ENCODE assay signal across 21 cellular contexts in genomic region chr4:28250646-28251045, GRCh38.
DNase-seq lines count a peak whose midpoint lies in the region; ATAC-seq, FAIRE-seq and TF ChIP-seq lines count a peak whose summit lies in the region.
"Had no signal": no experiment of that assay in that cellular context is flagged by ENCODE, and none has a peak within 500 bp of the region (broad histone marks: within the 10 kb centered on the region; RNA-seq: fewer than 3 reads in every experiment).

No MANE protein-coding gene starts in this region.

- WGBS in aorta, 2 donors = 84 to 96% methylated on average over 2 of the region's 2 CpGs

- H3K4me2 ChIP-seq in endothelial cell of umbilical vein (ENCODE audit: insufficient read depth, low read length) = no peak overlapping the region

- intact Hi-C loops in endothelial cell of umbilical vein (cut with micrococcal nuclease) (no loop called here), aorta (cut with DNase I) (no loop called here), ascending aorta (cut with DNase I) (no loop called here)

- FAIRE-seq in endothelial cell of umbilical vein (lab: Jason Lieb, UNC) = peak; percentile 63
- FAIRE-seq: GM12878, GM19239, HTR-8/SVneo had no signal

- DNase-seq in NCI-H69 (lab: John Stamatoyannopoulos, UW) (peak; percentile 1), endothelial cell of umbilical vein (ENCODE audit: low read depth, low spot score) (peak; percentile 61), iris pigment epithelial cell (ENCODE audit: low read depth) (peak; percentile 26), aorta (no peak), ascending aorta (ENCODE audit: low spot score in 2 of 2) (no peak), OCI-M1 (lab: John Stamatoyannopoulos, UW) (no peak)
- DNase-seq: C1 segment of cervical spinal cord; CD4-positive, CD25-positive, alpha-beta regulatory T cell; CD8-positive, alpha-beta memory T cell; COR-L47; DMS 273 treated with DMSO at 0.1 percent for 48 hours; DMS53; DND-41; EL; GM23248; IMR-90 had no signal

- H3K9ac ChIP-seq in endothelial cell of umbilical vein (replicated peaks; ENCODE audit: extremely low read depth, insufficient read depth, low read length) = no peak overlapping the region
- H3K9ac ChIP-seq: GM23248 had no signal

- TF ChIP-seq POLR2A in endothelial cell of umbilical vein (IDR thresholded peaks at IDR 0.05; ENCODE audit: low read depth, low read length) = no peak

- POLR2A ChIA-PET in endothelial cell of umbilical vein (lab: Charles Lee) = interaction anchor here (0.6 kb wide), 1 partner anchor 213 kb away, joined by 3 read pairs; no protein-coding TSS in a partner anchor

- H3K4me1 ChIP-seq in endothelial cell of umbilical vein (ENCODE audit: control insufficient read depth, extremely low read depth, insufficient read depth, low read length) (no peaks in the 10 kb centered on the region), aorta (ENCODE audit: control insufficient read depth in 1 of 2, insufficient read depth in 2 of 2, low read length in 2 of 2) (no peaks in the 10 kb centered on the region), ascending aorta (no peaks in the 10 kb centered on the region)
- H3K4me1 ChIP-seq: HAP-1 had no signal

- no peaks in the 10 kb centered on the region for H3K9me3 ChIP-seq in endothelial cell of umbilical vein (replicated peaks; ENCODE audit: control insufficient read depth, insufficient read depth, low read length)
- peaks cover 1% of the 10 kb centered on the region for H3K9me3 ChIP-seq in aorta (ENCODE audit: control insufficient read depth, low read length)
- H3K9me3 ChIP-seq in ascending aorta = peaks cover 0 to 3% of the 10 kb centered on the region in 2 donors
- H3K9me3 ChIP-seq: HAP-1 had no signal

- H3K4me3 ChIP-seq in endothelial cell of umbilical vein (replicated peaks in 1 of 3; ENCODE audit: insufficient read depth in 1 of 3, low read depth in 1 of 3, low read length in 3 of 3) = no peak overlapping the region
- H3K4me3 ChIP-seq in aorta (ENCODE audit: low read length in 2 of 2) = no peak overlapping the region
- H3K4me3 ChIP-seq in ascending aorta = no peak overlapping the region
- H3K4me3 ChIP-seq: GM12878, GM23248, HAP-1 had no signal

- H3K79me2 ChIP-seq in endothelial cell of umbilical vein (ENCODE audit: control insufficient read depth, insufficient read depth, low read length) = no peaks in the 10 kb centered on the region

- CTCF ChIA-PET in endothelial cell of umbilical vein (lab: Charles Lee) = interaction anchor here (1.1 kb wide), 1 partner anchor 15 kb away, joined by 7 read pairs; no protein-coding TSS in a partner anchor

- H3K9me1 ChIP-seq in endothelial cell of umbilical vein (replicated peaks; ENCODE audit: control insufficient read depth, extremely low read depth, insufficient read depth, low read length) = no peaks in the 10 kb centered on the region

- no peaks in the 10 kb centered on the region for H4K20me1 ChIP-seq in endothelial cell of umbilical vein (replicated peaks; ENCODE audit: control insufficient read depth, extremely low read depth, insufficient read depth, low read length)

- dilution Hi-C loops in endothelial cell of umbilical vein (cut with MboI; ENCODE audit: extremely low pct_ligation_motif_present, low sequenced_read_pairs) = no loop called here

- H3K27me3 ChIP-seq in endothelial cell of umbilical vein (ENCODE audit: control insufficient read depth in 2 of 2, insufficient read depth in 2 of 2, low read length in 2 of 2) = no peaks in the 10 kb centered on the region
- no peaks in the 10 kb centered on the region for H3K27me3 ChIP-seq in aorta (ENCODE audit: control insufficient read depth in 1 of 2, insufficient read depth in 2 of 2, low read length in 1 of 2)
- no peaks in the 10 kb centered on the region for H3K27me3 ChIP-seq in ascending aorta

- H2AFZ ChIP-seq in endothelial cell of umbilical vein (ENCODE audit: low read depth, low read length) = peak overlapping the region; percentile 38

- H3K27ac ChIP-seq in endothelial cell of umbilical vein (ENCODE audit: insufficient read depth, low read depth, low read length) (no peak overlapping the region), aorta (ENCODE audit: low read depth in 1 of 2, low read length in 2 of 2) (no peak overlapping the region), ascending aorta (no peak overlapping the region)
- H3K27ac ChIP-seq: GM23248 had no signal

- no peak for TF ChIP-seq CTCF in endothelial cell of umbilical vein (IDR thresholded peaks at IDR 0.05; ENCODE audit: extremely low read depth in 1 of 2, insufficient read depth in 1 of 2, low read depth in 1 of 2, low read length in 2 of 2)
- TF ChIP-seq CTCF in ascending aorta (IDR thresholded peaks at IDR 0.05) = no peak

- BruUV-seq in endothelial cell of umbilical vein (replicated peaks; lab: Mats Ljungman, UMichigan) = no TSS peak

- peak; percentile 29 for ATAC-seq in aorta (ENCODE audit: low FRiP score)
- ATAC-seq in GM19023 (IDR thresholded peaks at IDR 0.05; ENCODE audit: unreplicated experiment) = no peak
- ATAC-seq: GM12878 had no signal

- no peaks in the 10 kb centered on the region for H3K36me3 ChIP-seq in endothelial cell of umbilical vein (ENCODE audit: control insufficient read depth in 2 of 2, extremely low read depth in 1 of 2, insufficient read depth in 2 of 2, low read length in 2 of 2)
- H3K36me3 ChIP-seq in aorta (ENCODE audit: control insufficient read depth in 1 of 2, insufficient read depth in 2 of 2, low read length in 1 of 2) = no peaks in the 10 kb centered on the region
- H3K36me3 ChIP-seq in ascending aorta = no peaks in the 10 kb centered on the region
- H3K36me3 ChIP-seq: HAP-1 had no signal

TF ChIP-seq in endothelial cell of umbilical vein, 7 proteins besides CTCF, POLR2A, EP300 and RAD21:
- TF ChIP-seq JUN (IDR thresholded peaks at IDR 0.05; ENCODE audit: borderline replicate concordance, insufficient read depth, insufficient read length, low read depth) = no peak
- TF ChIP-seq FOS (IDR thresholded peaks at IDR 0.05; ENCODE audit: borderline replicate concordance, insufficient read depth, low read length) = peak; percentile 65
- TF ChIP-seq POLR2AphosphoS5 (IDR thresholded peaks at IDR 0.05; ENCODE audit: insufficient read depth, low read depth, low read length) = no peak
TF ChIP-seq in endothelial cell of umbilical vein: peak in this region for 1.

Comparison
In these comparisons a context has a peak if more than half of its experiments do, and no peak if none do; other contexts are left out.
1. DNase-seq: peak in NCI-H69 (single experiment), endothelial cell of umbilical vein (single experiment) and iris pigment epithelial cell (single experiment); none in aorta (0 of 2), ascending aorta (0 of 2) and OCI-M1 (single experiment).